8 cellular contexts compared by ENCODE assay signal in the genomic region with DNA sequence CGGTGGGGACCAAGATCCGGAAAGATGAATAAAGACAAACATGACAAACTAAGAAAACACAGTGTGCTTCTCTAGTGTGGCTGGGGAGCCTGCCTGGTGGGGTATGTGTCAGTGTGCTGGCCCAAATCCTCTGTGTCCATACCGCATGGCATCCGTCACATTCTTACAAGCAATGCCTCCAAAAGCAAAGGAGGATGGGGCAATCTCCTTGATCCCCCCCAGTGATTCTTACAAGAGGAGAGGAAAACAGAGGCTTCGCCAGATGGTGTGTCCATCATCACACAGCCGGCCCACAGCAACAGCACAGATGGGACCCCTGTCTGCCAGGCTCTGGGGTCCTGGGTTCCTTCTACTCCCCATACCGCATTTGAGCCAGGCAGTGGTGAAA. TPM values are rescaled to one million over a fixed set of nuclear protein-coding genes. Genes with fewer than 3 reads are reported as not detected.
A peak's percentile ranks its signal among the peaks of the same experiment; 100 is the strongest.
DNase-seq lines count a peak whose midpoint lies in the region; ATAC-seq, FAIRE-seq and TF ChIP-seq lines count a peak whose summit lies in the region.

No MANE protein-coding gene starts in this region.

- no peak overlapping the region for H3K14ac ChIP-seq in H9 (ENCODE audit: insufficient read depth, low read length)

- TF ChIP-seq CTCF in H9 (conservative IDR thresholded peaks at IDR 0.05), result no peak
- no peak for TF ChIP-seq CTCF in activated B cell treated with CpG ODN at 0.5 μM for 24 hours (IDR thresholded peaks at IDR 0.05)

- no peak overlapping the region for H2AFZ ChIP-seq in H9 (ENCODE audit: low read length)

- H3K27ac Mint-ChIP-seq in H9 (no peak overlapping the region), activated B cell treated with CpG ODN at 0.5 μM for 24 hours (no peak overlapping the region)

- no peak overlapping the region for H2BK20ac ChIP-seq in H9 (ENCODE audit: low read depth, low read length, poor library complexity, severe bottlenecking)

- H4K8ac ChIP-seq in H9 (replicated peaks; ENCODE audit: insufficient read length, low read depth, low read length), result no peak overlapping the region

- ATAC-seq in activated B cell treated with CpG ODN at 0.5 μM for 24 hours (ENCODE audit: low read depth), result no peak
- ATAC-seq in GM21737 (IDR thresholded peaks at IDR 0.05; ENCODE audit: unreplicated experiment), result no peak
- no peak for ATAC-seq in GM21367 (IDR thresholded peaks at IDR 0.05; ENCODE audit: unreplicated experiment)

- no peak overlapping the region for H3K18ac ChIP-seq in H9 (ENCODE audit: insufficient read length, low read depth, low read length)

- H3K79me2 ChIP-seq in H9 (ENCODE audit: insufficient read depth, low read length), result no peaks in the 10 kb centered on the region

- FAIRE-seq in small intestine (lab: Jason Lieb, UNC), result no peak

- H3K4me2 ChIP-seq in H9 (ENCODE audit: insufficient read depth, insufficient read length, low read length), result peak overlapping the region; percentile 76

- H3K4me1 Mint-ChIP-seq in H9, result peaks cover 15 to 27% of the 10 kb centered on the region in 2 experiments
- H3K4me1 Mint-ChIP-seq in activated B cell treated with CpG ODN at 0.5 μM for 24 hours, result peaks cover 17% of the 10 kb centered on the region

- H3K27me3 Mint-ChIP-seq in H9 (ENCODE audit: low read depth), result peaks cover 17% of the 10 kb centered on the region
- peaks cover 7% of the 10 kb centered on the region for H3K27me3 Mint-ChIP-seq in activated B cell treated with CpG ODN at 0.5 μM for 24 hours

- DNase-seq in H9, result no peak
- no peak for DNase-seq in activated B cell treated with CpG ODN at 0.5 μM for 24 hours
- DNase-seq in glomerular visceral epithelial cell (ENCODE audit: extremely low spot score), result peak; percentile 17
- DNase-seq in small intestine, result no peak
- DNase-seq in NCI-H526 treated with DMSO at 0.1 percent for 48 hours (lab: John Stamatoyannopoulos, UW), result no peak
- DNase-seq in SW 1271 (lab: John Stamatoyannopoulos, UW), result no peak

- H3K79me1 ChIP-seq in H9 (ENCODE audit: insufficient read depth, low read depth, low read length, poor library complexity, severe bottlenecking), result no peaks in the 10 kb centered on the region

- H4K91ac ChIP-seq in H9 (ENCODE audit: insufficient read length, low read depth, low read length), result no peak overlapping the region

- H3K9me3 Mint-ChIP-seq in H9, result no peaks in the 10 kb centered on the region; a peak in 2 of 5 replicates
- no peaks in the 10 kb centered on the region for H3K9me3 Mint-ChIP-seq in activated B cell treated with CpG ODN at 0.5 μM for 24 hours

- no peak overlapping the region for H2BK120ac ChIP-seq in H9 (ENCODE audit: low read depth, low read length, poor library complexity, severe bottlenecking)

- no peaks in the 10 kb centered on the region for H4K20me1 ChIP-seq in H9 (ENCODE audit: control insufficient read depth, insufficient read depth, insufficient read length)

- no peak overlapping the region for H3K4me3 ChIP-seq in small intestine (ENCODE audit: low read depth in 1 of 2, low read length in 2 of 2)

- H3K23me2 ChIP-seq in H9 (ENCODE audit: insufficient read length, low read depth, low read length, poor library complexity, severe bottlenecking), result peaks cover 15% of the 10 kb centered on the region

- H3K27ac ChIP-seq in H9 (ENCODE audit: insufficient read length, low read depth, low read length) (no peak overlapping the region), small intestine (ENCODE audit: low read depth in 1 of 2, low read length in 1 of 2) (peak overlapping the region; percentile 70 to 84)

- intact Hi-C loops in activated B cell treated with CpG ODN at 0.5 μM for 24 hours (cut with micrococcal nuclease), result loop anchor here (2.0 kb wide), 1 partner anchor 16 kb away; a partner anchor contains a TSS

- H3K36me3 ChIP-seq in small intestine (ENCODE audit: control insufficient read depth in 2 of 2, insufficient read depth in 2 of 2, low read length in 2 of 2), result peaks cover 0 to 3% of the 10 kb centered on the region in 2 donors

- CTCF ChIA-PET in activated B cell treated with CpG ODN at 0.5 μM for 24 hours (lab: Charles Lee), result no interaction called here

- no peak overlapping the region for H2AK5ac ChIP-seq in H9 (ENCODE audit: insufficient read length, low read length)

- no peak overlapping the region for H2BK15ac ChIP-seq in H9 (ENCODE audit: low read depth, low read length)

- H3K9me3 ChIP-seq in H9 (ENCODE audit: control insufficient read depth, low read depth, low read length) (no peaks in the 10 kb centered on the region), small intestine (ENCODE audit: control insufficient read depth, low read depth) (no peaks in the 10 kb centered on the region)

- H3K4me3 Mint-ChIP-seq in H9, result peak overlapping the region; percentile 70 to 80
- H3K4me3 Mint-ChIP-seq in activated B cell treated with CpG ODN at 0.5 μM for 24 hours, result peak overlapping the region; percentile 64

- H2BK12ac ChIP-seq in H9 (ENCODE audit: insufficient read length, low read depth, low read length), result no peak overlapping the region

- H3K56ac ChIP-seq in H9 (ENCODE audit: insufficient read length, low read depth, low read length), result no peak overlapping the region

- H2BK5ac ChIP-seq in H9 (ENCODE audit: insufficient read length, low read length), result no peak overlapping the region

- H3K4me1 ChIP-seq in H9 (ENCODE audit: insufficient read depth, low read length) (peaks cover 4% of the 10 kb centered on the region; the same call in 1 of the 2 replicates), small intestine (ENCODE audit: control insufficient read depth in 2 of 2, insufficient read depth in 1 of 2, low read depth in 1 of 2, low read length in 1 of 2) (peaks cover 4 to 6% of the 10 kb centered on the region in 2 donors)

- H3K27me3 ChIP-seq in H9 (ENCODE audit: insufficient read depth, low read length) (no peaks in the 10 kb centered on the region; the same call in 1 of the 2 replicates), small intestine (ENCODE audit: control insufficient read depth in 2 of 2, insufficient read depth in 2 of 2, low read length in 2 of 2) (no peaks in the 10 kb centered on the region)

- no peak overlapping the region for H3T11ph ChIP-seq in H9 (ENCODE audit: low read length)

- no peak overlapping the region for H3K4ac ChIP-seq in H9 (ENCODE audit: low read depth, low read length)

- H3K23ac ChIP-seq in H9 (ENCODE audit: insufficient read length, low read depth, low read length), result no peak overlapping the region

- H3K9ac ChIP-seq in H9 (ENCODE audit: extremely low read depth, insufficient read length, low read length), result no peak overlapping the region

- POLR2A ChIA-PET in activated B cell treated with CpG ODN at 0.5 μM for 24 hours (lab: Charles Lee), result interaction anchor here (2.1 to 2.3 kb wide), 2 partner anchors 16 to 26 kb away, joined by 11 to 13 read pairs; a partner anchor contains a TSS

- no CpG with 5 or more reads among the region's 7 CpGs for WGBS in H9 (ENCODE audit: extremely low coverage, insufficient read length, low lambda C conversion rate)
- WGBS in small intestine, 3 donors, result 24 to 50% (median 49%) methylated on average over 7 of the region's 7 CpGs

- peaks cover 0 to 5% (median 0%) of the 10 kb centered on the region in 3 experiments; a peak in 1 of 7 replicates for H3K36me3 Mint-ChIP-seq in H9 (ENCODE audit: insufficient read depth in 1 of 3, low read depth in 3 of 3)
- H3K36me3 Mint-ChIP-seq in activated B cell treated with CpG ODN at 0.5 μM for 24 hours (ENCODE audit: low read depth), result no peaks in the 10 kb centered on the region

- no peak overlapping the region for H4K5ac ChIP-seq in H9 (ENCODE audit: insufficient read length, low read depth, low read length)

RNA-seq across cellular contexts. Expression of a gene that starts 0.6 kb away (rescaled TPM):
- total RNA-seq in H9 (2021) (6.8 and 9.1 TPM in 2 replicates), activated B cell treated with CpG ODN at 0.5 μM for 24 hours (0.11 and 0.29 TPM in 2 replicates)
- 10 to 100 TPM; 35.7 to 96.2 (median 45.0) TPM for polyA plus RNA-seq in small intestine

RNA-seq across cellular contexts. Expression of a gene that starts 13.7 kb away (rescaled TPM):
- 2.0 and 2.1 TPM in 2 replicates for total RNA-seq in H9 (2021)
- 0.66 and 0.82 TPM in 2 replicates for total RNA-seq in activated B cell treated with CpG ODN at 0.5 μM for 24 hours
- polyA plus RNA-seq in small intestine, result 10 to 100 TPM; 31.3 to 59.3 (median 41.4) TPM

RNA-seq across cellular contexts. Expression of a gene that starts 17.3 kb away (rescaled TPM):
- 15.5 and 17.2 TPM in 2 replicates for total RNA-seq in H9 (2021)
- total RNA-seq in activated B cell treated with CpG ODN at 0.5 μM for 24 hours, result 26.9 and 30.5 TPM in 2 replicates
- 10 to 100 TPM; 16.2 to 34.3 (median 30.0) TPM for polyA plus RNA-seq in small intestine

RNA-seq across cellular contexts. Expression of a gene that starts 25.9 kb away (rescaled TPM):
- 33.5 and 34.0 TPM in 2 replicates for total RNA-seq in H9 (2021)
- total RNA-seq in activated B cell treated with CpG ODN at 0.5 μM for 24 hours, result 30.9 and 32.1 TPM in 2 replicates
- polyA plus RNA-seq in small intestine, result 10 to 100 TPM; 49.0 to 56.8 (median 54.9) TPM

RNA-seq across cellular contexts. Expression of a gene that starts 35.9 kb away (rescaled TPM):
- total RNA-seq in H9 (2021) (18.8 and 19.5 TPM in 2 replicates), activated B cell treated with CpG ODN at 0.5 μM for 24 hours (4.2 and 4.3 TPM in 2 replicates)
- polyA plus RNA-seq in small intestine, result under 1 TPM; 0.45 to 0.84 (median 0.81) TPM
